Comparison of ENCODE assay signal across 12 cellular contexts in genomic region chr2:111029135-111029927, GRCh38.
DNase-seq lines count a peak whose midpoint lies in the region; TF ChIP-seq lines count a peak whose summit lies in the region.
"Had no signal": no experiment of that assay in that cellular context is flagged by ENCODE, and none has a peak within 500 bp of the region (broad histone marks: within the 10 kb centered on the region; RNA-seq: fewer than 3 reads in every experiment).

No MANE protein-coding gene starts in this region.

- H4K8ac ChIP-seq in neuronal stem cell (ENCODE audit: low read depth, low read length) = no peak overlapping the region

- no peak overlapping the region for H3K9ac ChIP-seq in neuronal stem cell (ENCODE audit: low read depth, low read length, poor library complexity)

- no peak overlapping the region for H3K4ac ChIP-seq in neuronal stem cell (ENCODE audit: low read length)

- H2BK5ac ChIP-seq in neuronal stem cell (ENCODE audit: low read length) = no peak overlapping the region

- no peaks in the 10 kb centered on the region for H3K79me1 ChIP-seq in neuronal stem cell (ENCODE audit: low read depth, low read length)

- no peak overlapping the region for H3K18ac ChIP-seq in neuronal stem cell (ENCODE audit: low read length)

- no peak for TF ChIP-seq CTCF in epithelial cell of esophagus (IDR thresholded peaks at IDR 0.05; ENCODE audit: insufficient read depth, low read depth, low read length, missing control alignments)

- WGBS in neuronal stem cell (ENCODE audit: extremely low coverage in 2 of 2, insufficient read length in 2 of 2, insufficient replicate concordance in 1 of 2), 2 donors = no CpG with 5 or more reads among the region's 7 CpGs

- peak overlapping the region; percentile 22 for H2AK5ac ChIP-seq in neuronal stem cell (ENCODE audit: low read depth, low read length)

- no peak overlapping the region for H2BK120ac ChIP-seq in neuronal stem cell (ENCODE audit: low read depth, low read length)

- H2BK15ac ChIP-seq in neuronal stem cell (ENCODE audit: low read length) = no peak overlapping the region

- H3K27me3 ChIP-seq in neuronal stem cell (ENCODE audit: control insufficient read depth in 3 of 3, insufficient read depth in 3 of 3, low read depth in 1 of 3, low read length in 3 of 3) = no peaks in the 10 kb centered on the region

- peaks cover 0 to 4% of the 10 kb centered on the region in 2 donors for H3K9me3 ChIP-seq in neuronal stem cell (replicated peaks in 1 of 2; ENCODE audit: control insufficient read depth in 2 of 2, insufficient read depth in 1 of 2, low read depth in 1 of 2, low read length in 2 of 2)
- H3K9me3 ChIP-seq: thoracic aorta had no signal

- H2BK12ac ChIP-seq in neuronal stem cell (ENCODE audit: low read length) = no peak overlapping the region

- no peak overlapping the region for H3K14ac ChIP-seq in neuronal stem cell (ENCODE audit: low read length)

- H3K4me1 ChIP-seq in neuronal stem cell (ENCODE audit: control insufficient read depth in 2 of 2, insufficient read depth in 1 of 2, low read depth in 1 of 2, low read length in 2 of 2) = peaks cover 8 to 15% of the 10 kb centered on the region in 2 donors

- H3K4me2 ChIP-seq in neuronal stem cell (ENCODE audit: insufficient read depth, low read length, poor library complexity, severe bottlenecking) = no peak overlapping the region

- no peak overlapping the region for H3K27ac ChIP-seq in neuronal stem cell (replicated peaks; ENCODE audit: low read length)
- H3K27ac ChIP-seq: thoracic aorta had no signal

- peak overlapping the region; percentile 19 for H2AFZ ChIP-seq in neuronal stem cell (ENCODE audit: low read length)

- no peak overlapping the region for H3K4me3 ChIP-seq in epithelial cell of esophagus (ENCODE audit: low read length)
- H3K4me3 ChIP-seq in neuronal stem cell (ENCODE audit: low read length in 2 of 2) = no peak overlapping the region
- H3K4me3 ChIP-seq: thoracic aorta had no signal

- peak; percentile 9 for DNase-seq in DMS79 treated with DMSO at 0.1 percent for 48 hours (lab: John Stamatoyannopoulos, UW)
- DNase-seq in DMS79 (lab: John Stamatoyannopoulos, UW) = no peak
- peak; percentile 18 for DNase-seq in NCI-H69 (lab: John Stamatoyannopoulos, UW)
- DNase-seq in epithelial cell of esophagus (ENCODE audit: low read depth) = peak; percentile 6
- no peak for DNase-seq in neuronal stem cell (ENCODE audit: low spot score)
- no peak for DNase-seq in NCI-H128 (lab: John Stamatoyannopoulos, UW; ENCODE audit: unreplicated experiment)
- no peak for DNase-seq in HuH-7 (ENCODE audit: low spot score)
- DNase-seq in DMS114 treated with DMSO at 0.1 percent for 48 hours (lab: John Stamatoyannopoulos, UW; ENCODE audit: unreplicated experiment) = no peak
- DNase-seq: 8988T; activated naive CD8-positive, alpha-beta T cell treated with anti-CD3 and anti-CD28 coated beads, Interleukin-2, amount 10 ng/mL, durations not matched to agents 7 days and 5 days; NCI-H187 had no signal

- no peaks in the 10 kb centered on the region for H3K36me3 ChIP-seq in neuronal stem cell (replicated peaks in 1 of 2; ENCODE audit: control insufficient read depth in 2 of 2, insufficient read depth in 2 of 2, low read length in 2 of 2)
- H3K36me3 ChIP-seq: thoracic aorta had no signal

- no peak overlapping the region for H4K91ac ChIP-seq in neuronal stem cell (ENCODE audit: low read depth, low read length, poor library complexity)

- no peak overlapping the region for H3K23ac ChIP-seq in neuronal stem cell (ENCODE audit: low read depth, low read length, poor library complexity)

Comparison
In these comparisons a context has a peak if more than half of its experiments do, and no peak if none do; other contexts are left out.
1. DNase-seq: peak in DMS79 treated with DMSO at 0.1 percent for 48 hours (single experiment), NCI-H69 (single experiment) and epithelial cell of esophagus (single experiment); none in DMS79 (single experiment), neuronal stem cell (single experiment), NCI-H128 (single experiment), HuH-7 (single experiment) and DMS114 treated with DMSO at 0.1 percent for 48 hours (single experiment).